In the genomic region with DNA sequence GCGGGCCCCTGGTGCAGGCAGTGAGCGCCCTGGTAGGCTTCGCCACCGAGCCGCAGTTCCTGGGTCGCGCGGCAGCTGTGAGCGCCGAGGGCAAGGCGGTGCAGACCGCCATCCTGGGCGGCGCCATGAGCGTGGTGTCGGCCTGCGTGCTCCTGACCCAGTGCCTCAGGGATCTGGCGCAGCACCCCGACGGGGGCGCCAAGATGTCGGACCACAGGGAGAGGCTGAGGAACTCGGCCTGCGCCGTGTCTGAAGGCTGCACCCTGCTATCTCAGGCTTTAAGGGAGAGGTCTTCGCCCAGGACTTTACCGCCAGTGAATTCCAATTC, we compare ENCODE assay signal across 8 cellular contexts. TPM values are rescaled to one million over a fixed set of nuclear protein-coding genes. Genes with fewer than 3 reads are reported as not detected.
DNase-seq lines count a peak whose midpoint lies in the region; ATAC-seq and TF ChIP-seq lines count a peak whose summit lies in the region.

No MANE protein-coding gene starts in this region.

- intact Hi-C loops in naive thymus-derived CD4-positive, alpha-beta T cell (cut with micrococcal nuclease) = loop anchor here (5.0 to 10.0 kb wide), 6 partner anchors 308 to 1542 kb away; a partner anchor contains a TSS

- H3K36me3 ChIP-seq in naive thymus-derived CD4-positive, alpha-beta T cell (ENCODE audit: control insufficient read depth in 2 of 3, insufficient read depth in 3 of 3, low read length in 3 of 3) = peaks cover 0 to 13% (median 0%) of the 10 kb centered on the region in 3 experiments

- H3K4me1 Mint-ChIP-seq in HFFc6 (ENCODE audit: low read depth) = peaks cover 53% of the 10 kb centered on the region
- peaks cover 29 to 72% (median 61%) of the 10 kb centered on the region in 7 donors for H3K4me1 Mint-ChIP-seq in naive thymus-derived CD4-positive, alpha-beta T cell

- H3K27me3 Mint-ChIP-seq in HFFc6 (ENCODE audit: insufficient read depth) = no peaks in the 10 kb centered on the region; the same call in 1 of the 2 replicates
- H3K27me3 Mint-ChIP-seq in naive thymus-derived CD4-positive, alpha-beta T cell = no peaks in the 10 kb centered on the region

- H3K27me3 ChIP-seq in AG04450 (ENCODE audit: control insufficient read depth, insufficient read depth, low read length) = no peaks in the 10 kb centered on the region
- H3K27me3 ChIP-seq in naive thymus-derived CD4-positive, alpha-beta T cell (ENCODE audit: control insufficient read depth in 2 of 2, insufficient read depth in 2 of 2, low read length in 2 of 2) = no peaks in the 10 kb centered on the region

- DNase-seq in AG04450 (ENCODE audit: low read depth, low spot score) (no peak), HFFc6 (no peak), choroid plexus epithelial cell (ENCODE audit: low read depth) (no peak), HEK293T (ENCODE audit: extremely low spot score) (no peak), foreskin melanocyte (no peak), NOMO-1 treated with dmso at 0.1 percent for 144 hours (lab: John Stamatoyannopoulos, UW; ENCODE audit: unreplicated experiment) (no peak), NCI-H1105 (lab: John Stamatoyannopoulos, UW) (no peak)
- DNase-seq in naive thymus-derived CD4-positive, alpha-beta T cell = no peak

- CTCF ChIA-PET in AG04450 (lab: Charles Lee) (interaction anchor here (2.0 kb wide), 1 partner anchor 263 kb away, joined by 6 read pairs; no protein-coding TSS in a partner anchor), HEK293T (lab: Yijun Ruan, JAX) (no interaction called here)
- CTCF ChIA-PET in naive thymus-derived CD4-positive, alpha-beta T cell (lab: Charles Lee) = interaction anchor here (0.9 kb wide), 1 partner anchor 12 kb away, joined by 3 read pairs; no protein-coding TSS in a partner anchor

- H3K4me1 ChIP-seq in naive thymus-derived CD4-positive, alpha-beta T cell (ENCODE audit: control insufficient read depth in 2 of 2, insufficient read depth in 2 of 2, low read length in 2 of 2) = peaks cover 24 to 47% of the 10 kb centered on the region in 2 donors

- POLR2A ChIA-PET in AG04450 (lab: Yijun Ruan, JAX) (no interaction called here), HEK293T (lab: Yijun Ruan, JAX) (interaction anchor here (0.6 to 1.9 kb wide), 2 partner anchors 89 to 263 kb away, joined by 3 to 9 read pairs; no protein-coding TSS in a partner anchor)
- POLR2A ChIA-PET in naive thymus-derived CD4-positive, alpha-beta T cell (lab: Charles Lee) = interaction anchor here (5.2 kb wide), 1 partner anchor 14 kb away, joined by 87 read pairs; a partner anchor contains a TSS

- H3K9me3 ChIP-seq in AG04450 (ENCODE audit: control insufficient read depth, insufficient read depth, low read length) = peaks cover 6% of the 10 kb centered on the region; the same call in 1 of the 2 replicates
- no peaks in the 10 kb centered on the region for H3K9me3 ChIP-seq in naive thymus-derived CD4-positive, alpha-beta T cell (ENCODE audit: control insufficient read depth in 2 of 3, low read length in 3 of 3)

- peaks cover 16% of the 10 kb centered on the region; the same call in 1 of the 2 replicates for H3K36me3 Mint-ChIP-seq in HFFc6 (ENCODE audit: low read depth)
- H3K36me3 Mint-ChIP-seq in naive thymus-derived CD4-positive, alpha-beta T cell = peaks cover 0 to 25% (median 6%) of the 10 kb centered on the region in 5 donors

- peak overlapping the region; percentile 69 for H3K4me3 Mint-ChIP-seq in HFFc6
- H3K4me3 Mint-ChIP-seq in naive thymus-derived CD4-positive, alpha-beta T cell = peak overlapping the region; percentile 32 to 84 (median 78)

- H3K27ac ChIP-seq in AG04450 (ENCODE audit: low read depth, low read length) = no peak overlapping the region
- no peak overlapping the region for H3K27ac ChIP-seq in naive thymus-derived CD4-positive, alpha-beta T cell (ENCODE audit: low read depth, low read length)

- ATAC-seq in naive thymus-derived CD4-positive, alpha-beta T cell = no peak

- peak overlapping the region; percentile 83; the same call in 1 of the 2 replicates for H3K4me3 ChIP-seq in AG04450 (ENCODE audit: low read depth, low read length)
- peak overlapping the region; percentile 88 for H3K4me3 ChIP-seq in choroid plexus epithelial cell (ENCODE audit: low read depth, low read length)
- no peak overlapping the region for H3K4me3 ChIP-seq in naive thymus-derived CD4-positive, alpha-beta T cell (ENCODE audit: low read length)

- no peak for TF ChIP-seq CTCF in AG04450 (IDR thresholded peaks at IDR 0.05; ENCODE audit: low read depth, low read length)
- TF ChIP-seq CTCF in HFFc6 (IDR thresholded peaks at IDR 0.05) = no peak
- TF ChIP-seq CTCF in choroid plexus epithelial cell (conservative IDR thresholded peaks at IDR 0.05; ENCODE audit: low read depth, low read length) = no peak

- H3K27ac Mint-ChIP-seq in HFFc6 = no peak overlapping the region
- H3K27ac Mint-ChIP-seq in naive thymus-derived CD4-positive, alpha-beta T cell = peak overlapping the region in 3 of 9 donors; percentile 25 to 82 (median 65)

- H3K9me3 Mint-ChIP-seq in HFFc6 = no peaks in the 10 kb centered on the region
- no peaks in the 10 kb centered on the region for H3K9me3 Mint-ChIP-seq in naive thymus-derived CD4-positive, alpha-beta T cell

TF ChIP-seq in HEK293T, 16 proteins besides CTCF, POLR2A, EP300 and RAD21:
- TF ChIP-seq L3MBTL2 (conservative IDR thresholded peaks at IDR 0.05) (no peak), FOXM1 (IDR thresholded peaks at IDR 0.05; ENCODE audit: borderline replicate concordance) (no peak), FOXK2 (IDR thresholded peaks at IDR 0.05) (no peak), SUZ12 (IDR thresholded peaks at IDR 0.05) (no peak), ZNF384 (IDR thresholded peaks at IDR 0.05) (no peak), TARDBP (IDR thresholded peaks at IDR 0.05) (no peak), ARNT (IDR thresholded peaks at IDR 0.05) (no peak), CTBP1 (IDR thresholded peaks at IDR 0.05; ENCODE audit: borderline replicate concordance) (no peak), BHLHE40 (IDR thresholded peaks at IDR 0.05; ENCODE audit: borderline replicate concordance) (no peak), NFRKB (IDR thresholded peaks at IDR 0.05) (no peak), FOXA1 (IDR thresholded peaks at IDR 0.05) (no peak), ELF4 (IDR thresholded peaks at IDR 0.05) (no peak), SP1 (IDR thresholded peaks at IDR 0.05) (no peak), LEF1 (IDR thresholded peaks at IDR 0.05; ENCODE audit: borderline replicate concordance) (no peak), HDGF (IDR thresholded peaks at IDR 0.05; ENCODE audit: borderline replicate concordance) (no peak)
- TF ChIP-seq, protein P1, sequence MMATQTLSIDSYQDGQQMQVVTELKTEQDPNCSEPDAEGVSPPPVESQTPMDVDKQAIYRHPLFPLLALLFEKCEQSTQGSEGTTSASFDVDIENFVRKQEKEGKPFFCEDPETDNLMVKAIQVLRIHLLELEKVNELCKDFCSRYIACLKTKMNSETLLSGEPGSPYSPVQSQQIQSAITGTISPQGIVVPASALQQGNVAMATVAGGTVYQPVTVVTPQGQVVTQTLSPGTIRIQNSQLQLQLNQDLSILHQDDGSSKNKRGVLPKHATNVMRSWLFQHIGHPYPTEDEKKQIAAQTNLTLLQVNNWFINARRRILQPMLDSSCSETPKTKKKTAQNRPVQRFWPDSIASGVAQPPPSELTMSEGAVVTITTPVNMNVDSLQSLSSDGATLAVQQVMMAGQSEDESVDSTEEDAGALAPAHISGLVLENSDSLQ (IDR thresholded peaks at IDR 0.05) = no peak

RNA-seq across cellular contexts. Expression of a gene that starts 2.3 kb away (rescaled TPM):
- 3.5 and 4.1 TPM in 2 replicates for polyA plus RNA-seq in AG04450 (2011; rRNA removed)
- 4.1 and 4.2 TPM in 2 replicates for polyA minus RNA-seq in AG04450 (2011; rRNA and poly(A)+ RNA removed)
- total RNA-seq in HFFc6 (2021; fragmentation: NEBNext Ultra II Directional; extraction: Animal tissue kit (Norgen Biotek cat#: 25700)) = 10 to 100 TPM in 5 of 6 experiments, 1 to 10 TPM in 1; 8.8 to 14.3 (median 12.7) TPM
- 10 to 100 TPM; 11.5 to 33.0 (median 22.5) TPM for total RNA-seq in naive thymus-derived CD4-positive, alpha-beta T cell
- 1 to 10 TPM; 2.2 to 4.8 TPM for polyA plus RNA-seq in naive thymus-derived CD4-positive, alpha-beta T cell

RNA-seq across cellular contexts. Expression of a gene that starts 13.4 kb away (rescaled TPM):
- polyA plus RNA-seq in AG04450 (2011; rRNA removed) = 19.1 and 23.9 TPM in 2 replicates
- 8.4 and 12.4 TPM in 2 replicates for polyA minus RNA-seq in AG04450 (2011; rRNA and poly(A)+ RNA removed)
- 10 to 100 TPM; 31.8 to 42.1 (median 38.3) TPM for total RNA-seq in HFFc6 (2021; fragmentation: NEBNext Ultra II Directional; extraction: Animal tissue kit (Norgen Biotek cat#: 25700))
- 10 to 100 TPM; 17.1 to 42.5 (median 38.3) TPM for total RNA-seq in naive thymus-derived CD4-positive, alpha-beta T cell
- 10 to 100 TPM; 20.7 to 29.3 TPM for polyA plus RNA-seq in naive thymus-derived CD4-positive, alpha-beta T cell
